9 cellular contexts compared by ENCODE assay signal in genomic region chr17:74432484-74433391, GRCh38. TPM values are rescaled to one million over a fixed set of nuclear protein-coding genes. Genes with fewer than 3 reads are reported as not detected.
DNase-seq lines count a peak whose midpoint lies in the region; ATAC-seq and TF ChIP-seq lines count a peak whose summit lies in the region.
"Had no signal": no experiment of that assay in that cellular context is flagged by ENCODE, and none has a peak within 500 bp of the region (broad histone marks: within the 10 kb centered on the region; RNA-seq: fewer than 3 reads in every experiment).

No MANE protein-coding gene starts in this region.

- H3K36me3 ChIP-seq in right atrium auricular region = no peaks in the 10 kb centered on the region
- H3K36me3 ChIP-seq in endodermal cell (ENCODE audit: control insufficient read depth, insufficient read depth, low read length) = no peaks in the 10 kb centered on the region
- H3K36me3 ChIP-seq in CD8-positive, alpha-beta T cell (ENCODE audit: insufficient read depth, low read length) = no peaks in the 10 kb centered on the region

- peak overlapping the region; percentile 82 for H3K27ac Mint-ChIP-seq in endodermal cell
- H3K27ac Mint-ChIP-seq in nephron = peak overlapping the region; percentile 59 to 89 (median 71)
- H3K27ac Mint-ChIP-seq in HFFc6 = no peak overlapping the region
- H3K27ac Mint-ChIP-seq in CD8-positive, alpha-beta T cell = no peak overlapping the region
- H3K27ac Mint-ChIP-seq: CD4-positive, alpha-beta memory T cell had no signal

- H3K4me3 ChIP-seq in right atrium auricular region (peak overlapping the region; percentile 55 to 68), endodermal cell (ENCODE audit: low read length) (peak overlapping the region; percentile 96)
- no peak overlapping the region for H3K4me3 ChIP-seq in CD8-positive, alpha-beta T cell (ENCODE audit: low read depth, low read length)

- no peak for TF ChIP-seq CTCF in right atrium auricular region (IDR thresholded peaks at IDR 0.05)
- TF ChIP-seq CTCF in endodermal cell (conservative IDR thresholded peaks at IDR 0.05) = no peak
- no peak for TF ChIP-seq CTCF in nephron (IDR thresholded peaks at IDR 0.05; ENCODE audit: unreplicated experiment in 3 of 3)
- TF ChIP-seq CTCF in HFFc6 (IDR thresholded peaks at IDR 0.05) = no peak
- TF ChIP-seq CTCF in CD8-positive, alpha-beta T cell (IDR thresholded peaks at IDR 0.05) = no peak

- H3K4me1 Mint-ChIP-seq in endodermal cell = peaks cover 39% of the 10 kb centered on the region
- H3K4me1 Mint-ChIP-seq in nephron = peaks cover 50% of the 10 kb centered on the region
- no peaks in the 10 kb centered on the region for H3K4me1 Mint-ChIP-seq in HFFc6 (ENCODE audit: low read depth)
- peaks cover 13% of the 10 kb centered on the region for H3K4me1 Mint-ChIP-seq in CD8-positive, alpha-beta T cell (ENCODE audit: low read depth)

- H3K4me1 ChIP-seq in right atrium auricular region (peaks cover 0 to 50% of the 10 kb centered on the region in 2 donors), endodermal cell (ENCODE audit: control insufficient read depth, insufficient read depth, low read length) (peaks cover 10% of the 10 kb centered on the region)
- peaks cover 11% of the 10 kb centered on the region for H3K4me1 ChIP-seq in CD8-positive, alpha-beta T cell (ENCODE audit: insufficient read depth, low read length)

- H3K27me3 ChIP-seq in right atrium auricular region (no peaks in the 10 kb centered on the region), endodermal cell (ENCODE audit: control insufficient read depth, insufficient read depth, low read length, poor library complexity, severe bottlenecking) (no peaks in the 10 kb centered on the region)
- peaks cover 16% of the 10 kb centered on the region for H3K27me3 ChIP-seq in CD8-positive, alpha-beta T cell (ENCODE audit: insufficient read depth, low read length)

- H3K9me3 ChIP-seq in right atrium auricular region = peaks cover 0 to 6% of the 10 kb centered on the region in 2 donors
- H3K9me3 ChIP-seq in endodermal cell (ENCODE audit: control insufficient read depth, low read length) = peaks cover 4% of the 10 kb centered on the region
- H3K9me3 ChIP-seq in CD8-positive, alpha-beta T cell (ENCODE audit: low read length) = no peaks in the 10 kb centered on the region

- H3K36me3 Mint-ChIP-seq in endodermal cell (ENCODE audit: low read depth) (peaks cover 11% of the 10 kb centered on the region), nephron (ENCODE audit: low read depth) (peaks cover 15% of the 10 kb centered on the region), HFFc6 (ENCODE audit: low read depth) (no peaks in the 10 kb centered on the region)
- no peaks in the 10 kb centered on the region for H3K36me3 Mint-ChIP-seq in CD8-positive, alpha-beta T cell
- H3K36me3 Mint-ChIP-seq: CD4-positive, alpha-beta memory T cell had no signal

- H3K4me3 Mint-ChIP-seq in endodermal cell = peak overlapping the region; percentile 83
- peak overlapping the region; percentile 91 to 93 (median 93) for H3K4me3 Mint-ChIP-seq in nephron
- H3K4me3 Mint-ChIP-seq in HFFc6 = no peak overlapping the region
- no peak overlapping the region for H3K4me3 Mint-ChIP-seq in CD8-positive, alpha-beta T cell

- DNase-seq in right atrium auricular region (ENCODE audit: low spot score) (no peak), Right ventricle myocardium superior (no peak), endodermal cell (peak; percentile 81), DMS79 treated with DMSO at 0.1 percent for 48 hours (lab: John Stamatoyannopoulos, UW) (no peak), HFFc6 (no peak)
- no peak for DNase-seq in CD8-positive, alpha-beta T cell

- H3K27ac ChIP-seq in right atrium auricular region (peak overlapping the region; percentile 96 to 97), endodermal cell (ENCODE audit: low read depth, low read length) (no peak overlapping the region)
- H3K27ac ChIP-seq in CD8-positive, alpha-beta T cell (ENCODE audit: low read depth, low read length) = no peak overlapping the region

- intact Hi-C loops in Right ventricle myocardium superior (cut with DNase I) = no loop called here
- intact Hi-C loops in CD8-positive, alpha-beta T cell (cut with DNase I, micrococcal nuclease) = no loop called here

- CTCF ChIA-PET in CD8-positive, alpha-beta T cell (lab: Charles Lee) = no interaction called here

- POLR2A ChIA-PET in CD8-positive, alpha-beta T cell (lab: Charles Lee) = no interaction called here

- 1 to 3% methylated on average over 14 to 51 of the region's 53 CpGs for WGBS in endodermal cell (ENCODE audit: insufficient coverage in 1 of 2, insufficient read length in 1 of 2), 2 experiments

- ATAC-seq in Right ventricle myocardium superior (ENCODE audit: poor library complexity) (no peak), HG03175 (IDR thresholded peaks at IDR 0.05; ENCODE audit: unreplicated experiment) (no peak)
- ATAC-seq in CD8-positive, alpha-beta T cell = no peak

- peak overlapping the region; percentile 92 for H3K9ac ChIP-seq in endodermal cell (ENCODE audit: extremely low read depth, low read length, poor library complexity, severe bottlenecking)

- H3K27me3 Mint-ChIP-seq in endodermal cell (ENCODE audit: insufficient read depth) (peaks cover 52% of the 10 kb centered on the region), nephron (ENCODE audit: low read depth) (peaks cover 22% of the 10 kb centered on the region), HFFc6 (ENCODE audit: insufficient read depth) (peaks cover 6% of the 10 kb centered on the region)
- H3K27me3 Mint-ChIP-seq in CD8-positive, alpha-beta T cell (ENCODE audit: low read depth) = peaks cover 48% of the 10 kb centered on the region

- H3K9me3 Mint-ChIP-seq in endodermal cell = peaks cover 4% of the 10 kb centered on the region
- no peaks in the 10 kb centered on the region for H3K9me3 Mint-ChIP-seq in nephron
- H3K9me3 Mint-ChIP-seq in HFFc6 = peaks cover 51% of the 10 kb centered on the region
- H3K9me3 Mint-ChIP-seq in CD8-positive, alpha-beta T cell = peaks cover 7% of the 10 kb centered on the region

RNA-seq across cellular contexts. Expression of gene GPRC5C, which starts 0.8 kb away (rescaled TPM):
- total RNA-seq in right atrium auricular region = 10 to 100 TPM; 39.0 to 48.0 TPM
- 30.5 TPM for total RNA-seq in Right ventricle myocardium superior
- 10 to 100 TPM; 57.0 to 73.4 TPM for total RNA-seq in endodermal cell
- polyA plus RNA-seq in endodermal cell (2013, experiment 1 of 2) = 24.5 TPM
- polyA plus RNA-seq in endodermal cell (2013, experiment 2 of 2) = 23.3 TPM
- not detected for total RNA-seq in HFFc6 (2021; fragmentation: NEBNext Ultra II Directional; extraction: Animal tissue kit (Norgen Biotek cat#: 25700))
- total RNA-seq in CD8-positive, alpha-beta T cell = under 1 TPM in 1 of 2 experiments, not detected in 1; 0.33 TPM
- total RNA-seq: CD4-positive, alpha-beta memory T cell had no signal
- polyA plus RNA-seq: CD4-positive, alpha-beta memory T cell had no signal

RNA-seq across cellular contexts. Expression of gene CD300A, which starts 33.7 kb away (rescaled TPM):
- total RNA-seq in right atrium auricular region (1 to 10 TPM; 2.0 to 7.8 TPM), Right ventricle myocardium superior (1.7 TPM), endodermal cell (not detected)
- polyA plus RNA-seq in endodermal cell (2013, experiment 1 of 2) = not detected
- not detected for polyA plus RNA-seq in endodermal cell (2013, experiment 2 of 2)
- not detected for total RNA-seq in HFFc6 (2021; fragmentation: NEBNext Ultra II Directional; extraction: Animal tissue kit (Norgen Biotek cat#: 25700))
- total RNA-seq in CD8-positive, alpha-beta T cell = 1 to 10 TPM; 3.6 to 4.5 TPM

Comparison
In these comparisons a context has a peak if more than half of its experiments do, and no peak if none do; other contexts are left out.
1. H3K27ac ChIP-seq: peak in right atrium auricular region (2 of 2); none in endodermal cell (single experiment) and CD8-positive, alpha-beta T cell (single experiment).
2. H3K27ac Mint-ChIP-seq: peak in endodermal cell (single experiment) and nephron (3 of 3); none in HFFc6 (single experiment) and CD8-positive, alpha-beta T cell (single experiment).
3. H3K4me3 Mint-ChIP-seq: peak in endodermal cell (single experiment) and nephron (3 of 3); none in HFFc6 (single experiment) and CD8-positive, alpha-beta T cell (single experiment).
4. RNA of gene GPRC5C, which starts 0.8 kb away (total RNA-seq): 57.0 to 73.4 TPM in endodermal cell, 39.0 to 48.0 TPM in right atrium auricular region and 30.5 TPM in Right ventricle myocardium superior (single experiment); 0.33 TPM in CD8-positive, alpha-beta T cell and not detected in HFFc6; every median in the first group is over 10 times any median in the second.